In the genomic region with DNA sequence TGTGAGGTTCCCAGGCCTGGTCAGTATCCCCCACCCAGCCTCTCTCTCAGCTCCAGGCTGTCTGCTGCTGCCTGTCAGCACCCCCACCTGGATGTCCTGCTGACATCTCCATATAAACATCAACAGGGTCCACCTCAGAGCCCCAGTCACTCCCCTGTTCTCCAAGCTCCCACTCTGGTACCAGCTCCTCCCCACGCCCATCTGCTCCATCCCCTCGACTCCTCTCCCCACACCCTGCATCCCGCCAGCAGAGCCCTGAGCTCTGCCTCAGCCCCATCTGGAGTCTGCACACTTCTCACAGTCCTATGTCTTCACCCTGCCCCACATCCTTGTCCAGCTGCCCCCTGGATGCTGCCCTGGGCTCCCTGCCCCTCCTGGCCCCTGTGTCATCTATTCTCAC, we compare ENCODE assay signal across 17 cellular contexts.
DNase-seq lines count a peak whose midpoint lies in the region; ATAC-seq, FAIRE-seq and TF ChIP-seq lines count a peak whose summit lies in the region.
"Had no signal": no experiment of that assay in that cellular context is flagged by ENCODE, and none has a peak within 500 bp of the region (broad histone marks: within the 10 kb centered on the region; RNA-seq: fewer than 3 reads in every experiment).

No MANE protein-coding gene starts in this region.

- H3K27me3 ChIP-seq in K562 (ENCODE audit: control insufficient read depth in 2 of 2, insufficient read depth in 2 of 2, low read length in 2 of 2): no peaks in the 10 kb centered on the region

- peaks cover 0 to 10% of the 10 kb centered on the region in 2 experiments; a peak in 1 of 3 replicates for H3K36me3 ChIP-seq in HEK293 (ENCODE audit: control insufficient read depth in 2 of 2, insufficient read depth in 1 of 2, low read length in 2 of 2)
- H3K36me3 ChIP-seq in K562 (ENCODE audit: control insufficient read depth, insufficient read depth, low read length): peaks cover 4% of the 10 kb centered on the region; the same call in 1 of the 3 replicates

- DNase-seq in DMS 273 (lab: John Stamatoyannopoulos, UW; ENCODE audit: unreplicated experiment): peak; percentile 74
- no peak for DNase-seq in K562 (ENCODE audit: extremely low read depth in 1 of 4, low spot score in 3 of 4)
- DNase-seq in neural crest cell (ENCODE audit: low read depth, low spot score): no peak
- DNase-seq in anterior cingulate cortex (lab: John Stamatoyannopoulos, UW): no peak
- DNase-seq in HFFc6: no peak
- DNase-seq: ACHN; CD8-positive, alpha-beta T cell; EL; MV-4-11; NCI-H1417 treated with DMSO at 0.1 percent for 48 hours; NCI-H2081; NCI-H2227 treated with DMSO at 0.1 percent for 48 hours; SHP77 had no signal

- H3K27ac ChIP-seq in HEK293 (ENCODE audit: extremely low read depth, low read depth, low read length) (no peak overlapping the region), K562 (ENCODE audit: extremely low read depth, low read depth, low read length) (no peak overlapping the region)

- H3K4me3 Mint-ChIP-seq in neural crest cell: peak overlapping the region; percentile 16
- no peak overlapping the region for H3K4me3 Mint-ChIP-seq in HFFc6
- H3K4me3 Mint-ChIP-seq: B cell; CD8-positive, alpha-beta T cell had no signal

- peak overlapping the region; percentile 23 for H3K27ac Mint-ChIP-seq in neural crest cell (ENCODE audit: unreplicated experiment)
- no peak overlapping the region for H3K27ac Mint-ChIP-seq in HFFc6
- H3K27ac Mint-ChIP-seq: B cell; CD8-positive, alpha-beta T cell had no signal

- 0 out of 2 replicates have a peak, but pooled peaks cover 5% of the 10 kb centered on the region for H4K20me1 ChIP-seq in K562 (replicated peaks; ENCODE audit: control insufficient read depth, insufficient read depth, low read length)

- TF ChIP-seq RAD21 in K562 (CRISPR knock-in tag; conservative IDR thresholded peaks at IDR 0.05 in 1 of 2, IDR thresholded peaks at IDR 0.05 in 1 of 2): no peak

- H3K79me2 ChIP-seq in K562 (ENCODE audit: control insufficient read depth, insufficient read depth, low read length): no peaks in the 10 kb centered on the region

- in situ Hi-C loops in K562 (cut with MboI): no loop called here

- peak; percentile 31; the same call in 2 of the 3 replicates for ATAC-seq in K562
- ATAC-seq in HG03025 (IDR thresholded peaks at IDR 0.05; ENCODE audit: low FRiP score, unreplicated experiment): no peak
- no peak for ATAC-seq in HG03175 (IDR thresholded peaks at IDR 0.05; ENCODE audit: unreplicated experiment)
- ATAC-seq: CD8-positive, alpha-beta T cell had no signal

- POLR2A ChIA-PET in HEK293 (lab: Yijun Ruan, JAX): no interaction called here
- POLR2A ChIA-PET in K562 (lab: Yijun Ruan, JAX): interaction anchor here (1.0 to 1.1 kb wide), 2 partner anchors 10 to 13 kb away, joined by 3 to 4 read pairs; no protein-coding TSS in a partner anchor

- H3K4me1 Mint-ChIP-seq in neural crest cell (peaks cover 29% of the 10 kb centered on the region), HFFc6 (ENCODE audit: low read depth) (no peaks in the 10 kb centered on the region)
- H3K4me1 Mint-ChIP-seq: B cell had no signal

- H3K9me3 ChIP-seq in HEK293 (ENCODE audit: control insufficient read depth, insufficient read depth, low read depth, low read length): no peaks in the 10 kb centered on the region
- no peaks in the 10 kb centered on the region for H3K9me3 ChIP-seq in K562 (replicated peaks; ENCODE audit: control insufficient read depth, insufficient read depth, low read depth, low read length)

- peaks cover 3% of the 10 kb centered on the region for H3K27me3 Mint-ChIP-seq in neural crest cell (ENCODE audit: low read depth)
- H3K27me3 Mint-ChIP-seq in HFFc6 (ENCODE audit: insufficient read depth): peaks cover 12% of the 10 kb centered on the region
- H3K27me3 Mint-ChIP-seq: B cell had no signal

- WGBS in K562 (ENCODE audit: insufficient coverage, low coverage, missing lambda C conversion rate): 38% methylated on average over 3 of the region's 3 CpGs

- CTCF ChIA-PET in HEK293 (lab: Yijun Ruan, JAX) (no interaction called here), K562 (lab: Yijun Ruan, JAX; ENCODE audit: low intra/inter-chr PET ratio) (no interaction called here)

- peaks cover 14% of the 10 kb centered on the region for H3K36me3 Mint-ChIP-seq in neural crest cell (ENCODE audit: low read depth)
- peaks cover 8% of the 10 kb centered on the region for H3K36me3 Mint-ChIP-seq in HFFc6 (ENCODE audit: low read depth)

- no TSS peak for BruUV-seq in K562 (replicated peaks; lab: Mats Ljungman, UMichigan)

- H3K9me1 ChIP-seq in K562 (ENCODE audit: control insufficient read depth, insufficient read depth, low read length): peaks cover 2% of the 10 kb centered on the region

- TF ChIP-seq CTCF in HEK293 (tag by site-specific recombination; IDR thresholded peaks at IDR 0.05): no peak
- no peak for TF ChIP-seq CTCF in K562 (IDR thresholded peaks at IDR 0.05 in 2 of 3, conservative IDR thresholded peaks at IDR 0.05 in 1 of 3; ENCODE audit: insufficient read depth in 2 of 3, low read depth in 1 of 3, low read length in 3 of 3)
- no peak for TF ChIP-seq CTCF in neural crest cell (conservative IDR thresholded peaks at IDR 0.05)
- no peak for TF ChIP-seq CTCF in HFFc6 (IDR thresholded peaks at IDR 0.05)

- H3K4me2 ChIP-seq in K562 (ENCODE audit: insufficient read depth, low read length): no peak overlapping the region

- intact Hi-C loops in K562 (cut with micrococcal nuclease): no loop called here

- no peak overlapping the region for H3K4me3 ChIP-seq in HEK293 (ENCODE audit: low read depth, low read length)
- no peak overlapping the region for H3K4me3 ChIP-seq in K562

- peak overlapping the region in 1 of 2 experiments; percentile 36; a peak in 1 of 4 replicates for H3K9ac ChIP-seq in K562 (ENCODE audit: insufficient read depth in 1 of 2, low read depth in 2 of 2, low read length in 2 of 2)

- H2AFZ ChIP-seq in K562 (ENCODE audit: low read depth, low read length): no peak overlapping the region

- TF ChIP-seq POLR2A in K562 (conservative IDR thresholded peaks at IDR 0.05): no peak

- FAIRE-seq in K562 (lab: Jason Lieb, UNC): no peak

- H3K9me3 Mint-ChIP-seq in neural crest cell (no peaks in the 10 kb centered on the region), HFFc6 (no peaks in the 10 kb centered on the region)
- H3K9me3 Mint-ChIP-seq: CD8-positive, alpha-beta T cell had no signal

- TF ChIP-seq EP300 in K562 (IDR thresholded peaks at IDR 0.05; ENCODE audit: low read length): no peak

- H3K4me1 ChIP-seq in HEK293 (ENCODE audit: control insufficient read depth, insufficient read depth, low read length) (no peaks in the 10 kb centered on the region), K562 (replicated peaks in 1 of 2; ENCODE audit: control insufficient read depth in 2 of 2, insufficient read depth in 2 of 2, low read length in 2 of 2) (peaks cover 0 to 11% of the 10 kb centered on the region in 2 experiments; a peak in 1 of 5 replicates)

TF ChIP-seq in HEK293, 187 proteins besides CTCF, POLR2A, EP300 and RAD21:
- TF ChIP-seq ZNF335 (tag by site-specific recombination; conservative IDR thresholded peaks at IDR 0.05) (no peak), ZIC2 (tag by site-specific recombination; IDR thresholded peaks at IDR 0.05) (peak; percentile 72), TRIM28 (IDR thresholded peaks at IDR 0.05; ENCODE audit: borderline replicate concordance, low read length) (no peak)
- TF ChIP-seq, protein P1, sequence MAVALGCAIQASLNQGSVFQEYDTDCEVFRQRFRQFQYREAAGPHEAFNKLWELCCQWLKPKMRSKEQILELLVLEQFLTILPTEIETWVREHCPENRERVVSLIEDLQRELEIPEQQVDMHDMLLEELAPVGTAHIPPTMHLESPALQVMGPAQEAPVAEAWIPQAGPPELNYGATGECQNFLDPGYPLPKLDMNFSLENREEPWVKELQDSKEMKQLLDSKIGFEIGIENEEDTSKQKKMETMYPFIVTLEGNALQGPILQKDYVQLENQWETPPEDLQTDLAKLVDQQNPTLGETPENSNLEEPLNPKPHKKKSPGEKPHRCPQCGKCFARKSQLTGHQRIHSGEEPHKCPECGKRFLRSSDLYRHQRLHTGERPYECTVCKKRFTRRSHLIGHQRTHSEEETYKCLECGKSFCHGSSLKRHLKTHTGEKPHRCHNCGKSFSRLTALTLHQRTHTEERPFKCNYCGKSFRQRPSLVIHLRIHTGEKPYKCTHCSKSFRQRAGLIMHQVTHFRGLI (tag by site-specific recombination; IDR thresholded peaks at IDR 0.05): no peak

TF ChIP-seq in K562, 482 proteins besides CTCF, POLR2A, EP300 and RAD21:
- TF ChIP-seq MEF2A (IDR thresholded peaks at IDR 0.05; ENCODE audit: control insufficient read depth, low read depth, low read length): no peak
